8 cellular contexts compared by ENCODE assay signal in genomic region chr3:354433-354832, GRCh38.
DNase-seq lines count a peak whose midpoint lies in the region; ATAC-seq and TF ChIP-seq lines count a peak whose summit lies in the region.

No MANE protein-coding gene starts in this region.

- H3K27me3 Mint-ChIP-seq in chondrocyte (ENCODE audit: low read depth) = peaks cover 10% of the 10 kb centered on the region

- DNase-seq in activated CD8-positive, alpha-beta memory T cell treated with anti-CD3 and anti-CD28 coated beads, Interleukin-2, amount 50 U/mL, for 48 hours = peak; percentile 50
- no peak for DNase-seq in activated CD8-positive, alpha-beta memory T cell treated with anti-CD3 and anti-CD28 coated beads, Interleukin-2, amount 50 U/mL, for 4 hours
- DNase-seq in HL-60 (ENCODE audit: low read depth in 1 of 2, low spot score in 1 of 2) (peak; percentile 13 to 29), chondrocyte (ENCODE audit: low spot score) (no peak), medulla oblongata (ENCODE audit: extremely low spot score) (peak; percentile 70)
- DNase-seq in effector CD4-positive, alpha-beta T cell = no peak

- no peak overlapping the region for H3K4me3 Mint-ChIP-seq in chondrocyte (ENCODE audit: unreplicated experiment)

- ATAC-seq in GM21390 (IDR thresholded peaks at IDR 0.05; ENCODE audit: unreplicated experiment) = peak; percentile 76

- H3K36me3 ChIP-seq in OCI-LY1 (ENCODE audit: insufficient read depth, low read length) = no peaks in the 10 kb centered on the region

- H3K4me2 ChIP-seq in OCI-LY1 (ENCODE audit: low read length) = peak overlapping the region; percentile 17; the same call in 1 of the 2 replicates

- H3F3A ChIP-seq in OCI-LY1 (ENCODE audit: insufficient read depth, low read length) = no peaks in the 10 kb centered on the region

- no peaks in the 10 kb centered on the region for H4K20me1 ChIP-seq in OCI-LY1 (ENCODE audit: insufficient read depth, low read length)

- no peaks in the 10 kb centered on the region for H3K9me3 ChIP-seq in OCI-LY1 (ENCODE audit: low read length)

- no peaks in the 10 kb centered on the region for H3K9me3 Mint-ChIP-seq in chondrocyte (ENCODE audit: low read depth)

- H3K4me3 ChIP-seq in HL-60 (replicated peaks; ENCODE audit: insufficient read depth, low read length) (no peak overlapping the region), OCI-LY1 (ENCODE audit: low read depth, low read length, poor library complexity, severe bottlenecking) (no peak overlapping the region)

- no peak overlapping the region; the same call in 1 of the 2 replicates for H3K9ac ChIP-seq in OCI-LY1 (ENCODE audit: low read length)

- H3K27ac Mint-ChIP-seq in chondrocyte (ENCODE audit: unreplicated experiment) = no peak overlapping the region

- H3K27me3 ChIP-seq in HL-60 (ENCODE audit: insufficient read depth, poor library complexity, severe bottlenecking) (no peaks in the 10 kb centered on the region), OCI-LY1 (ENCODE audit: insufficient read depth, low read length) (no peaks in the 10 kb centered on the region)

- H3K36me3 Mint-ChIP-seq in chondrocyte (ENCODE audit: low read depth) = no peaks in the 10 kb centered on the region

- H3K4me1 Mint-ChIP-seq in chondrocyte (ENCODE audit: low read depth) = no peaks in the 10 kb centered on the region

- TF ChIP-seq CTCF in HL-60 (IDR thresholded peaks at IDR 0.05; ENCODE audit: insufficient read depth, low read length) (peak; percentile 68), OCI-LY1 (IDR thresholded peaks at IDR 0.05; ENCODE audit: low read length) (peak; percentile 89), chondrocyte (IDR thresholded peaks at IDR 0.05) (peak; percentile 85)

- 0 out of 2 replicates have a peak overlapping the region, but pooled peaks have one; percentile 7 for H2AFZ ChIP-seq in OCI-LY1 (ENCODE audit: low read length)

- no peak overlapping the region for H3K27ac ChIP-seq in HL-60 (replicated peaks)
- no peak overlapping the region for H3K27ac ChIP-seq in OCI-LY1 (ENCODE audit: low read depth, low read length, poor library complexity, severe bottlenecking)

- peaks cover 34% of the 10 kb centered on the region for H3K4me1 ChIP-seq in OCI-LY1 (ENCODE audit: insufficient read depth, low read length, severe bottlenecking)

- H3K79me2 ChIP-seq in OCI-LY1 (ENCODE audit: insufficient read depth, low read length) = no peaks in the 10 kb centered on the region

- H3K9me2 ChIP-seq in OCI-LY1 (ENCODE audit: low read depth, low read length) = no peaks in the 10 kb centered on the region

Comparison
In these comparisons a context has a peak if more than half of its experiments do, and no peak if none do; other contexts are left out.
1. DNase-seq: peak in activated CD8-positive, alpha-beta memory T cell treated with anti-CD3 and anti-CD28 coated beads, Interleukin-2, amount 50 U/mL, for 48 hours (single experiment), HL-60 (2 of 2) and medulla oblongata (single experiment); none in activated CD8-positive, alpha-beta memory T cell treated with anti-CD3 and anti-CD28 coated beads, Interleukin-2, amount 50 U/mL, for 4 hours (single experiment), chondrocyte (single experiment) and effector CD4-positive, alpha-beta T cell (single experiment).
2. Peak in every context shown above with its lines, with median percentiles within 50 percentile points of each other: CTCF ChIP-seq.